Comparison of ENCODE assay signal across 26 cellular contexts in the genomic region with DNA sequence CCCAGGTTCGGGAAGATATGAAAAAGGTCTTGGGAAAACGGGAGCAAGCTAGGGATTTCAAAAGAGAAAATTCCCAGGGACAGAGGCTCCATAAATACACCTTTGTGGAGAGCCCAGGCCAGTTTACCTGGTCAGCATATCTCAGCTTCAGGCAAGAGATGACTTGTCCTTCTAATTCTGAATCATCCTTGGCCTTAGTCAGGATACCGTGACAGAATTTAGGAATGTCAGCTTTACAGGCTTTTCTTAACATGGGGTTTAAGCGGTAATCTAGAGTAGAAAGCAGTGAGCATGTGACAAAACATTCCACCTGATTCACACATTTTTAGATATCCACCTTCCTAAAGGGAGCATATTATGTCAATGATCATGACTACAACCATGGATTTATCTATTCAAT. TPM values are rescaled to one million over a fixed set of nuclear protein-coding genes. Genes with fewer than 3 reads are reported as not detected.
DNase-seq lines count a peak whose midpoint lies in the region; ATAC-seq, FAIRE-seq and TF ChIP-seq lines count a peak whose summit lies in the region.
"Had no signal": no experiment of that assay in that cellular context is flagged by ENCODE, and none has a peak within 500 bp of the region (broad histone marks: within the 10 kb centered on the region; RNA-seq: fewer than 3 reads in every experiment).

No MANE protein-coding gene starts in this region.

- H3K36me3 ChIP-seq in kidney (ENCODE audit: control insufficient read depth in 1 of 2, insufficient read depth in 2 of 2, low read length in 2 of 2), result peaks cover 51 to 63% of the 10 kb centered on the region in 2 donors

- H3K36me3 Mint-ChIP-seq in activated T-cell treated with anti-CD3 and anti-CD28 coated beads, Interleukin-2, amount 50 U/mL, for 24 hours (ENCODE audit: low read depth), result peaks cover 95% of the 10 kb centered on the region
- H3K36me3 Mint-ChIP-seq in activated T-cell treated with anti-CD3 and anti-CD28 coated beads, Interleukin-2, amount 50 U/mL, for 72 hours (ENCODE audit: insufficient read depth in 2 of 2), result peaks cover 9 to 14% of the 10 kb centered on the region in 2 donors
- peaks cover 87% of the 10 kb centered on the region for H3K36me3 Mint-ChIP-seq in brain

- no peak for ATAC-seq in activated T-cell treated with anti-CD3 and anti-CD28 coated beads, Interleukin-2, amount 50 U/mL, for 72 hours (replicated peaks in 1 of 2)
- no peak for ATAC-seq in HG02970 (IDR thresholded peaks at IDR 0.05; ENCODE audit: low FRiP score, unreplicated experiment)
- ATAC-seq: left lung; natural killer cell treated with Interleukin-12 subunit alpha and Interleukin-12 subunit beta and Interleukin-15 and Interleukin-18, amount 100 ng/mL, for 72 hours; stimulated activated naive B cell treated with anti-CD40 and anti-IgM and Interleukin-4, amounts not matched to agents 10 μg/mL and 1 μg/mL and 100 μg/mL, for 72 hours had no signal

- intact Hi-C loops in kidney (cut with DNase I), result no loop called here

- H3K4me1 ChIP-seq in kidney (ENCODE audit: control insufficient read depth in 1 of 2, insufficient read depth in 1 of 2, low read depth in 1 of 2, low read length in 2 of 2), result no peaks in the 10 kb centered on the region
- H3K4me1 ChIP-seq: left lung, parathyroid adenoma had no signal

- H3K4me3 ChIP-seq in kidney (ENCODE audit: low read length in 2 of 2), result no peak overlapping the region
- H3K4me3 ChIP-seq: left lung, skin epidermis had no signal

- no peak for TF ChIP-seq CTCF in brain (conservative IDR thresholded peaks at IDR 0.05)
- no peak for TF ChIP-seq CTCF in kidney (IDR thresholded peaks at IDR 0.05; ENCODE audit: borderline replicate concordance, extremely low read depth, insufficient read depth)

- peaks cover 18% of the 10 kb centered on the region for H3K4me1 Mint-ChIP-seq in activated T-cell treated with anti-CD3 and anti-CD28 coated beads, Interleukin-2, amount 50 U/mL, for 24 hours (ENCODE audit: low read depth)
- peaks cover 13% of the 10 kb centered on the region for H3K4me1 Mint-ChIP-seq in activated T-cell treated with anti-CD3 and anti-CD28 coated beads, Interleukin-2, amount 50 U/mL, for 72 hours (ENCODE audit: low read depth)
- H3K4me1 Mint-ChIP-seq in brain, result no peaks in the 10 kb centered on the region

- no peak overlapping the region for H3K9ac ChIP-seq in kidney (ENCODE audit: low read length in 2 of 2)
- H3K9ac ChIP-seq: parathyroid adenoma had no signal

- H3K27ac ChIP-seq in kidney (ENCODE audit: low read depth in 2 of 2, low read length in 2 of 2), result no peak overlapping the region
- H3K27ac ChIP-seq: 22Rv1, left lung, parathyroid adenoma had no signal

- no peak for FAIRE-seq in kidney (lab: Jason Lieb, UNC)
- FAIRE-seq: GM12892, GM19239, TTC549 had no signal

- H3K27ac Mint-ChIP-seq in activated T-cell treated with anti-CD3 and anti-CD28 coated beads, Interleukin-2, amount 50 U/mL, for 24 hours, result peak overlapping the region; percentile 30
- no peak overlapping the region for H3K27ac Mint-ChIP-seq in activated T-cell treated with anti-CD3 and anti-CD28 coated beads, Interleukin-2, amount 50 U/mL, for 72 hours
- H3K27ac Mint-ChIP-seq in brain, result peak overlapping the region in 3 of 5 experiments; percentile 17 to 59 (median 34)
- H3K27ac Mint-ChIP-seq: stimulated activated naive B cell treated with anti-CD40 and anti-IgM and Interleukin-4, amounts not matched to agents 10 μg/mL and 1 μg/mL and 100 μg/mL, for 72 hours had no signal

- no peaks in the 10 kb centered on the region for H3K9me3 Mint-ChIP-seq in activated T-cell treated with anti-CD3 and anti-CD28 coated beads, Interleukin-2, amount 50 U/mL, for 24 hours
- no peaks in the 10 kb centered on the region for H3K9me3 Mint-ChIP-seq in activated T-cell treated with anti-CD3 and anti-CD28 coated beads, Interleukin-2, amount 50 U/mL, for 72 hours
- H3K9me3 Mint-ChIP-seq in brain, result no peaks in the 10 kb centered on the region
- H3K9me3 Mint-ChIP-seq: natural killer cell treated with Interleukin-12 subunit alpha and Interleukin-12 subunit beta and Interleukin-15 and Interleukin-18, amount 100 ng/mL, for 72 hours; stimulated activated naive B cell treated with anti-CD40 and anti-IgM and Interleukin-4, amounts not matched to agents 10 μg/mL and 1 μg/mL and 100 μg/mL, for 72 hours had no signal

- H3K9me3 ChIP-seq in kidney (ENCODE audit: control insufficient read depth in 1 of 2, low read length in 2 of 2), result no peaks in the 10 kb centered on the region
- H3K9me3 ChIP-seq: left lung had no signal

- no peaks in the 10 kb centered on the region for H3K27me3 Mint-ChIP-seq in activated T-cell treated with anti-CD3 and anti-CD28 coated beads, Interleukin-2, amount 50 U/mL, for 24 hours
- H3K27me3 Mint-ChIP-seq in activated T-cell treated with anti-CD3 and anti-CD28 coated beads, Interleukin-2, amount 50 U/mL, for 72 hours (ENCODE audit: low read depth), result no peaks in the 10 kb centered on the region
- H3K27me3 Mint-ChIP-seq in brain, result peaks cover 3% of the 10 kb centered on the region
- H3K27me3 Mint-ChIP-seq: natural killer cell treated with Interleukin-12 subunit alpha and Interleukin-12 subunit beta and Interleukin-15 and Interleukin-18, amount 100 ng/mL, for 72 hours; stimulated activated naive B cell treated with anti-CD40 and anti-IgM and Interleukin-4, amounts not matched to agents 10 μg/mL and 1 μg/mL and 100 μg/mL, for 72 hours had no signal

- no peak for DNase-seq in activated T-cell treated with anti-CD3 and anti-CD28 coated beads, Interleukin-2, amount 50 U/mL, for 24 hours
- no peak for DNase-seq in activated T-cell treated with anti-CD3 and anti-CD28 coated beads, Interleukin-2, amount 50 U/mL, for 72 hours
- DNase-seq in kidney glomerular epithelial cell (lab: John Stamatoyannopoulos, UW) (peak; percentile 14), kidney (no peak), nucleus accumbens (lab: John Stamatoyannopoulos, UW) (no peak)
- no peak for DNase-seq in stimulated activated naive CD4-positive, alpha-beta T cell treated with Interleukin-2 at 50 U/mL for 16 hours (lab: John Stamatoyannopoulos, UW)
- DNase-seq: activated naive CD4-positive, alpha-beta T cell treated with anti-CD3 and anti-CD28 coated beads, Interleukin-2, amount 50 U/mL, for 16 hours; AML-193; aorta; DND-41; glutamatergic neuron; Karpas-422; left lung; NCI-H1048; NCI-H187; SHP77 treated with DMSO at 0.1 percent for 48 hours; stimulated activated naive B cell treated with anti-CD40 and anti-IgM and Interleukin-4, amounts not matched to agents 10 μg/mL and 1 μg/mL and 100 μg/mL, for 72 hours had no signal

- H3K4me3 Mint-ChIP-seq in activated T-cell treated with anti-CD3 and anti-CD28 coated beads, Interleukin-2, amount 50 U/mL, for 24 hours, result no peak overlapping the region
- H3K4me3 Mint-ChIP-seq in activated T-cell treated with anti-CD3 and anti-CD28 coated beads, Interleukin-2, amount 50 U/mL, for 72 hours, result no peak overlapping the region
- H3K4me3 Mint-ChIP-seq in brain, result no peak overlapping the region
- H3K4me3 Mint-ChIP-seq: natural killer cell treated with Interleukin-12 subunit alpha and Interleukin-12 subunit beta and Interleukin-15 and Interleukin-18, amount 100 ng/mL, for 72 hours; stimulated activated naive B cell treated with anti-CD40 and anti-IgM and Interleukin-4, amounts not matched to agents 10 μg/mL and 1 μg/mL and 100 μg/mL, for 72 hours had no signal

RNA-seq across cellular contexts. Expression of a gene that starts 41.1 kb away (rescaled TPM):
- total RNA-seq in activated T-cell treated with anti-CD3 and anti-CD28 coated beads, Interleukin-2, amount 50 U/mL, for 72 hours, result 1 to 10 TPM; 2.1 to 2.4 TPM
- polyA plus RNA-seq in brain (ENCODE audit: insufficient read depth, low read depth, low replicate concordance) (4.3 TPM), kidney (ENCODE audit: insufficient read depth, low read depth, low replicate concordance) (46.1 TPM)
- 5.3 TPM for total RNA-seq in kidney
